Comparison of ENCODE assay signal across 1 cellular context in the genomic region with DNA sequence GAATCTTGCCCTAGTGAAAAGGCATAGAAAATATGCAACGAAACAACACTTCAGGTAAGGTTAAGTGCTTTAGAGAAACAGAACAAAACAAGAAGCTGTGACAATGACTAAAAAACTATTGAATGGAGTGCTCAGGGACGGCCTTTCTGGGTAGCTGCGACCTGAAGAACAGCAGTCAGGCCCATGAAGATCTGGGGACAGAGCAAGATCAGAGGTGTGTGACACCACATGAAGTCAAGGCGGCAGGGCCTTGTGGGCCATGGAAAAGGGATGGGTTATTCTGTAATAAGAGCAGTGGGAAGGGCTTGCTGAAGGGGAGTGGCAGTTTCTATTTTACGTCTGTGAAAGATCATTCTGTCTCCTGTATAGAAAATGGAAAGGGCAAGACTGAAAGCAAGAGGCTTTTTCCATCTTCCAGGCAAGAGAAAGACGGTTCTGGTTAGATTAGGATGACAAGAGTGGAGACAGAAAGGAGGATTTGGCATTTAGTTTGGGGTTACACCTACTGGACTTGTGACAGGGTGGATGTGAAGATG.
TF ChIP-seq lines count a peak whose summit lies in the region.

No MANE protein-coding gene starts in this region.

TF ChIP-seq in H1, 55 proteins besides CTCF, POLR2A, EP300 and RAD21:
- TF ChIP-seq ZNF274 (IDR thresholded peaks at IDR 0.05; ENCODE audit: borderline replicate concordance, extremely low read depth, low read length) = no peak
- TF ChIP-seq BRCA1 (IDR thresholded peaks at IDR 0.05; ENCODE audit: low read depth, low read length) = no peak
- TF ChIP-seq HDAC2 (IDR thresholded peaks at IDR 0.05; ENCODE audit: borderline replicate concordance in 1 of 2, low read depth in 2 of 2, low read length in 2 of 2) = no peak
- TF ChIP-seq ASH2L (IDR thresholded peaks at IDR 0.05; ENCODE audit: low read length) = no peak
- no peak for TF ChIP-seq GABPA (IDR thresholded peaks at IDR 0.05; ENCODE audit: borderline replicate concordance, insufficient read depth, low read length)
- TF ChIP-seq PHF8 (conservative IDR thresholded peaks at IDR 0.05; ENCODE audit: low read depth, low read length) = no peak
- TF ChIP-seq POU5F1 (IDR thresholded peaks at IDR 0.05; ENCODE audit: low read depth, low read length) = no peak
- TF ChIP-seq, protein P1, sequence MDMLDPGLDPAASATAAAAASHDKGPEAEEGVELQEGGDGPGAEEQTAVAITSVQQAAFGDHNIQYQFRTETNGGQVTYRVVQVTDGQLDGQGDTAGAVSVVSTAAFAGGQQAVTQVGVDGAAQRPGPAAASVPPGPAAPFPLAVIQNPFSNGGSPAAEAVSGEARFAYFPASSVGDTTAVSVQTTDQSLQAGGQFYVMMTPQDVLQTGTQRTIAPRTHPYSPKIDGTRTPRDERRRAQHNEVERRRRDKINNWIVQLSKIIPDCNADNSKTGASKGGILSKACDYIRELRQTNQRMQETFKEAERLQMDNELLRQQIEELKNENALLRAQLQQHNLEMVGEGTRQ (IDR thresholded peaks at IDR 0.05; ENCODE audit: low read length) = no peak
